In genomic region chr2:226999676-227000075, GRCh38 we compare ENCODE assay signal across 18 cellular contexts.
"Had no signal": no experiment of that assay in that cellular context is flagged by ENCODE, and none has a peak within 500 bp of the region (broad histone marks: within the 10 kb centered on the region; RNA-seq: fewer than 3 reads in every experiment).

No MANE protein-coding gene starts in this region.

- H3K4me3 ChIP-seq: body of pancreas, dorsolateral prefrontal cortex, gastrocnemius medialis, pancreas, stomach, upper lobe of left lung had no signal

- DNase-seq: activated CD4-positive, alpha-beta T cell treated with anti-CD3 and anti-CD28 coated beads, Interleukin-2, amount 10 ng/mL, durations not matched to agents 24 days and 14 days; activated CD8-positive, alpha-beta T cell treated with anti-CD3 and anti-CD28 coated beads for 36 hours; activated naive CD4-positive, alpha-beta T cell; activated naive CD8-positive, alpha-beta T cell treated with anti-CD3 and anti-CD28 coated beads for 36 hours; activated T-cell treated with anti-CD3 and anti-CD28 coated beads, Interleukin-2, amount 50 U/mL, for 1 hour; body of pancreas; dorsolateral prefrontal cortex; gastrocnemius medialis; head of caudate nucleus; kidney glomerular epithelial cell; mesendoderm; naive thymus-derived CD8-positive, alpha-beta T cell; pancreas; stimulated activated CD4-positive, alpha-beta T cell treated with anti-CD3 and anti-CD28 coated beads, Interleukin-4, amount 100 ng/mL, for 24 hours; stomach; T-helper 1 cell; T-helper 9 cell; upper lobe of left lung had no signal
